Comparison of ENCODE assay signal across 6 cellular contexts in the genomic region with DNA sequence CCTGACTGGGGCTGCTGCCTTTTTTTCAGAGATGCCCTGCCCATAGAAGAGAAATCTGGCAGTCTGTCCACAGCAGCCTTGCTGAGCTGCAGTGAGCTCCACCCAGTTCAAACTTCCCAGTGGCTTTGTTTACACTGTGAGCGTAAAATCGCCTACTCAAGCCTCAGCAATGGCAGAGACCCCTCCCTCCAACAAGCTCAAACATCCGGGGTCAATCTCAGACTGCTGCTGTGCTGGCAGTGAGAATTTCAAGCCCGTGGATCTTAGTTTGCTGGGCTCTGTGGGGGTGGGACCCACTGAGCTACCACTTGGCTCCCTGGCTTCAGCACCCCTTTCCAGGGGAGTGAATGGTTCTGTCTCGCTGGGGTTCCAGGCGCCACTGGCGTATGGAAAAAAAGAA. TPM values are rescaled to one million over a fixed set of nuclear protein-coding genes. Genes with fewer than 3 reads are reported as not detected.
"Had no signal": no experiment of that assay in that cellular context is flagged by ENCODE, and none has a peak within 500 bp of the region (broad histone marks: within the 10 kb centered on the region; RNA-seq: fewer than 3 reads in every experiment).

No MANE protein-coding gene starts in this region.

RNA-seq across cellular contexts. Expression of gene MC5R, which starts 38.9 kb away (rescaled TPM):
- total RNA-seq: activated CD8-positive, alpha-beta T cell treated with anti-CD3 and anti-CD28 coated beads, Interleukin-2, amount 10 ng/mL, durations not matched to agents 7 days and 5 days; cardiac septum; PC-9; SK-MEL-5 had no signal

RNA-seq across cellular contexts. Expression of gene MC2R, which starts 52.4 kb away (rescaled TPM):
- total RNA-seq: activated CD8-positive, alpha-beta T cell treated with anti-CD3 and anti-CD28 coated beads, Interleukin-2, amount 10 ng/mL, durations not matched to agents 7 days and 5 days; activated naive CD8-positive, alpha-beta T cell treated with anti-CD3 and anti-CD28 coated beads, Interleukin-2, amount 10 ng/mL, durations not matched to agents 7 days and 5 days; cardiac septum; PC-9; SK-MEL-5; WTC11 had no signal
